Comparison of ENCODE assay signal across 29 cellular contexts in the genomic region with DNA sequence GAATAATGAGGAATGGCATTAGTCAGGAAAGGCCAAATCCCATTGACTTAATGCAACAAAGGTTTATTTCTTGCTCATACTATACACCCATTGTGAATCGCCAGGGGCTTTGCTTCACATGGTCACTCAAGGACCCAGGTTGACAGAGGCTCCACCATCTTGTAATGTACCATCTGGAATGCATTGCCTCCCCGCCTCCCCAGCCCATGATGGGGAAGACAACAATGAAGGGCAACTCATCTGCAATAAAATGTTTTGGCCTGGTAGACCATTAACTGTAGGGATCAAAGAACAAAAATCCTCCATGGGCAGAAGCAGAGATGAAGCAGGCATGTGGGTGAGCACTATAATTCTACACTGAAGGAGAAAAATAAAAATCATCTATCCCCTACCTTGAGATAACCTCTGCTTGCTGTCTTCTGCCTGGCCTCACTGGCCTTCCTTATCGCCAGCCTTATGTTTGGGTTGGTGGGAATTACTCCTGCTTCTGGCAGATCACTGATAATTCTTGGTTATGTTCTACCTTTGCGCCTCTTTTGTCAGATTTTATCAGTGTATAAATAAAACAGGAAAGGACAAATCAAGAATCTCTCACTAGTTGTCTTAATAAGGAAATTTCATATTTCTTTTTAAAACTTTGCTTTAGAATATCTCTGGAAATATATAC.
"Had no signal": no experiment of that assay in that cellular context is flagged by ENCODE, and none has a peak within 500 bp of the region (broad histone marks: within the 10 kb centered on the region; RNA-seq: fewer than 3 reads in every experiment).

No MANE protein-coding gene starts in this region.

- H3K27me3 ChIP-seq: ascending aorta, brain microvascular endothelial cell, esophagus muscularis mucosa, gastroesophageal sphincter had no signal

- ATAC-seq: activated CD4-positive, alpha-beta T cell treated with anti-CD3 and anti-CD28 coated beads for 36 hours; activated CD8-positive, alpha-beta memory T cell treated with anti-CD3 and anti-CD28 coated beads, Interleukin-2, amount 10 ng/mL, durations not matched to agents 7 days and 5 days; activated CD8-positive, alpha-beta T cell treated with anti-CD3 and anti-CD28 coated beads, Interleukin-2, amount 10 ng/mL, durations not matched to agents 7 days and 5 days; activated naive CD4-positive, alpha-beta T cell treated with anti-CD3 and anti-CD28 coated beads, Interleukin-2, amount 50 U/mL, for 72 hours; effector memory CD8-positive, alpha-beta T cell; gastroesophageal sphincter had no signal

- H3K4me1 Mint-ChIP-seq: activated CD8-positive, alpha-beta memory T cell treated with anti-CD3 and anti-CD28 coated beads, Interleukin-2, amount 10 ng/mL, durations not matched to agents 7 days and 5 days; activated naive CD8-positive, alpha-beta T cell treated with anti-CD3 and anti-CD28 coated beads, Interleukin-2, amount 10 ng/mL, durations not matched to agents 7 days and 5 days; central memory CD8-positive, alpha-beta T cell had no signal

- H3K4me3 Mint-ChIP-seq: activated CD4-positive, alpha-beta memory T cell treated with anti-CD3 and anti-CD28 coated beads for 36 hours; activated CD4-positive, alpha-beta T cell treated with anti-CD3 and anti-CD28 coated beads for 36 hours; activated CD4-positive, alpha-beta T cell treated with anti-CD3 and anti-CD28 coated beads, Interleukin-2, amount 10 ng/mL, durations not matched to agents 24 days and 14 days; activated CD8-positive, alpha-beta memory T cell treated with anti-CD3 and anti-CD28 coated beads, Interleukin-2, amount 10 ng/mL, durations not matched to agents 7 days and 5 days; activated CD8-positive, alpha-beta T cell treated with anti-CD3 and anti-CD28 coated beads, Interleukin-2, amount 10 ng/mL, durations not matched to agents 7 days and 5 days; activated naive CD4-positive, alpha-beta T cell treated with anti-CD3 and anti-CD28 coated beads for 36 hours; activated naive CD8-positive, alpha-beta T cell treated with anti-CD3 and anti-CD28 coated beads, Interleukin-2, amount 10 ng/mL, durations not matched to agents 7 days and 5 days; activated T-helper 1 cell treated with anti-CD3 and anti-CD28 coated beads, Interleukin-12 subunit alpha, Interleukin-12 subunit beta, Interleukin-2, Interleukin-4 antibody, amounts not matched to agents 30 ng/mL and 10 ng/mL and 1 ng/mL, durations not matched to agents 14 hours and 24 hours and 36 hours; central memory CD8-positive, alpha-beta T cell; effector memory CD8-positive, alpha-beta T cell had no signal

- FAIRE-seq: bronchial epithelial cell had no signal

- DNase-seq: activated CD4-positive, alpha-beta memory T cell treated with anti-CD3 and anti-CD28 coated beads for 36 hours; activated CD4-positive, alpha-beta T cell treated with anti-CD3 and anti-CD28 coated beads for 36 hours; activated CD4-positive, alpha-beta T cell treated with anti-CD3 and anti-CD28 coated beads, Interleukin-2, amount 10 ng/mL, durations not matched to agents 24 days and 14 days; activated CD4-positive, CD25-positive, alpha-beta regulatory T cell; activated CD4-positive, CD25-positive, alpha-beta regulatory T cell treated with anti-CD3 and anti-CD28 coated beads, Interleukin-2, amount 50 U/mL, for 72 hours; activated CD8-positive, alpha-beta memory T cell treated with anti-CD3 and anti-CD28 coated beads, Interleukin-2, amount 10 ng/mL, durations not matched to agents 7 days and 5 days; activated CD8-positive, alpha-beta memory T cell treated with anti-CD3 and anti-CD28 coated beads, Interleukin-2, amount 50 U/mL, for 4 hours; activated CD8-positive, alpha-beta T cell treated with anti-CD3 and anti-CD28 coated beads, Interleukin-2, amount 10 ng/mL, durations not matched to agents 7 days and 5 days; activated effector memory CD4-positive, alpha-beta T cell treated with anti-CD3 and anti-CD28 coated beads, Interleukin-2, amount 50 U/mL, for 16 hours; activated naive CD4-positive, alpha-beta T cell treated with anti-CD3 and anti-CD28 coated beads for 36 hours; activated naive CD8-positive, alpha-beta T cell treated with anti-CD3 and anti-CD28 coated beads, Interleukin-2, amount 10 ng/mL, durations not matched to agents 7 days and 5 days; activated T-cell treated with anti-CD3 and anti-CD28 coated beads, Interleukin-2, amount 50 U/mL, for 1 hour; activated T-cell treated with anti-CD3 and anti-CD28 coated beads, Interleukin-2, amount 50 U/mL, for 48 hours; brain microvascular endothelial cell; cortex of kidney; dermis blood vessel endothelial cell; effector CD4-positive, alpha-beta T cell; effector memory CD8-positive, alpha-beta T cell; erythroblast; foreskin melanocyte; T-helper 2 cell had no signal

- H3K4me3 ChIP-seq: ascending aorta, esophagus muscularis mucosa, gastroesophageal sphincter had no signal

- H3K36me3 ChIP-seq: ascending aorta, brain microvascular endothelial cell, esophagus muscularis mucosa had no signal

- H3K9me3 Mint-ChIP-seq: central memory CD8-positive, alpha-beta T cell; effector memory CD8-positive, alpha-beta T cell had no signal

- H3K4me1 ChIP-seq: ascending aorta, esophagus muscularis mucosa, gastroesophageal sphincter had no signal

- H3K27ac Mint-ChIP-seq: activated CD4-positive, alpha-beta memory T cell treated with anti-CD3 and anti-CD28 coated beads for 36 hours; activated CD4-positive, alpha-beta T cell treated with anti-CD3 and anti-CD28 coated beads for 36 hours; activated CD4-positive, alpha-beta T cell treated with anti-CD3 and anti-CD28 coated beads, Interleukin-2, amount 10 ng/mL, durations not matched to agents 24 days and 14 days; activated CD8-positive, alpha-beta memory T cell treated with anti-CD3 and anti-CD28 coated beads, Interleukin-2, amount 10 ng/mL, durations not matched to agents 7 days and 5 days; activated CD8-positive, alpha-beta T cell treated with anti-CD3 and anti-CD28 coated beads, Interleukin-2, amount 10 ng/mL, durations not matched to agents 7 days and 5 days; activated naive CD4-positive, alpha-beta T cell treated with anti-CD3 and anti-CD28 coated beads for 36 hours; activated naive CD4-positive, alpha-beta T cell treated with anti-CD3 and anti-CD28 coated beads, Interleukin-2, amount 50 U/mL, for 72 hours; activated naive CD8-positive, alpha-beta T cell treated with anti-CD3 and anti-CD28 coated beads, Interleukin-2, amount 10 ng/mL, durations not matched to agents 7 days and 5 days; activated T-helper 1 cell treated with anti-CD3 and anti-CD28 coated beads, Interleukin-12 subunit alpha, Interleukin-12 subunit beta, Interleukin-2, Interleukin-4 antibody, amounts not matched to agents 30 ng/mL and 10 ng/mL and 1 ng/mL, durations not matched to agents 14 hours and 24 hours and 36 hours; activated T-helper 2 cell treated with anti-CD3 and anti-CD28 coated beads, Interferon-gamma antibody, Interleukin-2, Interleukin-4, amounts not matched to agents 10 μg/mL and 5 μg/mL and 100 μg/mL, durations not matched to agents 14 hours and 24 hours and 36 hours; effector memory CD8-positive, alpha-beta T cell had no signal

- H3K9me3 ChIP-seq: ascending aorta, esophagus muscularis mucosa, gastroesophageal sphincter had no signal

- H3K27ac ChIP-seq: ascending aorta, brain microvascular endothelial cell, esophagus muscularis mucosa, gastroesophageal sphincter had no signal

- H3K27me3 Mint-ChIP-seq: activated CD4-positive, alpha-beta memory T cell treated with anti-CD3 and anti-CD28 coated beads for 36 hours; activated CD4-positive, alpha-beta T cell treated with anti-CD3 and anti-CD28 coated beads for 36 hours; activated CD4-positive, alpha-beta T cell treated with anti-CD3 and anti-CD28 coated beads, Interleukin-2, amount 10 ng/mL, durations not matched to agents 24 days and 14 days; activated CD8-positive, alpha-beta memory T cell treated with anti-CD3 and anti-CD28 coated beads, Interleukin-2, amount 10 ng/mL, durations not matched to agents 7 days and 5 days; activated naive CD8-positive, alpha-beta T cell treated with anti-CD3 and anti-CD28 coated beads, Interleukin-2, amount 10 ng/mL, durations not matched to agents 7 days and 5 days; central memory CD8-positive, alpha-beta T cell; effector memory CD8-positive, alpha-beta T cell had no signal
